In the genomic region with DNA sequence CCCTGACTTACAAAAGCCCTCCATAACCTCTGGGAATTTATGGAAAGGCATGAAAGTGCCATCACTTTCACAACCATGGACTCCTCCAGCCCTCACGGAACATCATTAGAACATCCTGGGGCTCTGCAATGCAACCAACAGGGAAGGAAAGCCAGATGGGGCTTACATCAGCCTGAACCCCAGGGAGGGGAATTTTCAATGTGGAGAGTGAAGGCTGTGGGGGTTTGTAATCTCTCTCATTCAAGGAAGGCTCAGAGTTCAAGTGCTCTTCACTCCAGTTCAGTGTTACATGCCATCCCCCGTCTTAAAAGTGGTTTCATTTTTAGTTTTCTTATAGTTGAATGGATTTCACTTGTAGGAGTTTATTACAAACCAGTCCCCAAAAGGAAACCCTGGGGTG, we compare ENCODE assay signal across 14 cellular contexts. TPM values are rescaled to one million over a fixed set of nuclear protein-coding genes. Genes with fewer than 3 reads are reported as not detected.
DNase-seq lines count a peak whose midpoint lies in the region; ATAC-seq, FAIRE-seq and TF ChIP-seq lines count a peak whose summit lies in the region.
"Had no signal": no experiment of that assay in that cellular context is flagged by ENCODE, and none has a peak within 500 bp of the region (broad histone marks: within the 10 kb centered on the region; RNA-seq: fewer than 3 reads in every experiment).

No MANE protein-coding gene starts in this region.

- peak overlapping the region; percentile 45 for H2AFZ ChIP-seq in GM12878 (ENCODE audit: control insufficient read depth, low read depth, low read length)

- H3K4me3 Mint-ChIP-seq in stimulated activated naive B cell treated with anti-CD40 and anti-IgM and Interleukin-4, amounts not matched to agents 10 μg/mL and 1 μg/mL and 100 μg/mL, for 72 hours: no peak overlapping the region
- H3K4me3 Mint-ChIP-seq: stimulated activated effector memory CD8-positive, alpha-beta T cell treated with anti-CD3 and anti-CD28 coated beads, Interleukin-12 subunit alpha, Interleukin-12 subunit beta, amount 100 ng/mL, for 72 hours had no signal

- ATAC-seq in GM19463 (IDR thresholded peaks at IDR 0.05; ENCODE audit: unreplicated experiment): peak; percentile 35
- peak; percentile 53 for ATAC-seq in GM12878
- ATAC-seq in stimulated activated naive B cell treated with anti-CD40 and anti-IgM and Interleukin-4, amounts not matched to agents 10 μg/mL and 1 μg/mL and 100 μg/mL, for 72 hours (replicated peaks): no peak
- ATAC-seq: stimulated activated effector memory CD8-positive, alpha-beta T cell treated with anti-CD3 and anti-CD28 coated beads, Interleukin-12 subunit alpha, Interleukin-12 subunit beta, amount 100 ng/mL, for 72 hours had no signal

- TF ChIP-seq RAD21 in GM12878 (IDR thresholded peaks at IDR 0.05; ENCODE audit: insufficient read depth, low read depth, low read length): no peak
- TF ChIP-seq RAD21 in liver (IDR thresholded peaks at IDR 0.05): no peak

- BruUV-seq in GM12878 (replicated peaks; lab: Mats Ljungman, UMichigan): no TSS peak

- RAD21 ChIA-PET in GM12878 (lab: Charles Lee; ENCODE audit: unreplicated experiment): no interaction called here

- H3K27ac ChIP-seq in GM12878 (ENCODE audit: control insufficient read depth, insufficient read depth) (peak overlapping the region; percentile 55; the same call in 1 of the 2 replicates), liver (ENCODE audit: low read depth in 1 of 2, low read length in 2 of 2) (peak overlapping the region; percentile 36 to 72), prostate gland (no peak overlapping the region)

- H3K27ac Mint-ChIP-seq in stimulated activated naive B cell treated with anti-CD40 and anti-IgM and Interleukin-4, amounts not matched to agents 10 μg/mL and 1 μg/mL and 100 μg/mL, for 72 hours: no peak overlapping the region
- H3K27ac Mint-ChIP-seq: stimulated activated effector memory CD8-positive, alpha-beta T cell treated with anti-CD3 and anti-CD28 coated beads, Interleukin-12 subunit alpha, Interleukin-12 subunit beta, amount 100 ng/mL, for 72 hours had no signal

- H3K79me2 ChIP-seq in GM12878 (ENCODE audit: control insufficient read depth, insufficient read depth, low read length): peaks cover 10% of the 10 kb centered on the region

- POLR2A ChIA-PET in AG04449 (lab: Yijun Ruan, JAX): interaction anchor here (1.6 kb wide), 1 partner anchor 38 kb away, joined by 5 read pairs; no protein-coding TSS in a partner anchor
- POLR2A ChIA-PET in GM12878 (lab: Charles Lee): no interaction called here

- H3K36me3 ChIP-seq in GM12878 (ENCODE audit: control insufficient read depth in 2 of 2, insufficient read depth in 2 of 2, low read length in 1 of 2) (no peaks in the 10 kb centered on the region), liver (ENCODE audit: control insufficient read depth in 4 of 4, insufficient read depth in 3 of 4, low read depth in 1 of 4, low read length in 3 of 4) (peaks cover 0 to 5% (median under 1%) of the 10 kb centered on the region in 4 donors), prostate gland (no peaks in the 10 kb centered on the region), H7 (replicated peaks; ENCODE audit: control insufficient read depth, insufficient read depth, low read length) (peaks cover 46% of the 10 kb centered on the region)

- DNase-seq in AG04449 (ENCODE audit: low read depth, low spot score): no peak
- DNase-seq in GM12878 (ENCODE audit: low read depth, low spot score): no peak
- no peak for DNase-seq in prostate gland (ENCODE audit: low spot score)
- no peak for DNase-seq in stimulated activated naive B cell treated with anti-CD40 and anti-IgM and Interleukin-4, amounts not matched to agents 10 μg/mL and 1 μg/mL and 100 μg/mL, for 72 hours
- DNase-seq in H7: no peak
- DNase-seq in DMS153 treated with DMSO at 0.1 percent for 48 hours (lab: John Stamatoyannopoulos, UW; ENCODE audit: unreplicated experiment): no peak
- DNase-seq: activated CD4-positive, CD25-positive, alpha-beta regulatory T cell treated with anti-CD3 and anti-CD28 coated beads, Interleukin-2, amount 50 U/mL, for 72 hours; cerebellar nuclear complex; KBM-7; NCI-H2081 treated with DMSO at 0.1 percent for 48 hours; stimulated activated CD4-positive, alpha-beta T cell treated with anti-CD3 and anti-CD28 coated beads, Interleukin-15, amount 100 ng/mL, for 24 hours had no signal

- no peaks in the 10 kb centered on the region for H3K9me3 Mint-ChIP-seq in stimulated activated naive B cell treated with anti-CD40 and anti-IgM and Interleukin-4, amounts not matched to agents 10 μg/mL and 1 μg/mL and 100 μg/mL, for 72 hours
- H3K9me3 Mint-ChIP-seq: stimulated activated effector memory CD8-positive, alpha-beta T cell treated with anti-CD3 and anti-CD28 coated beads, Interleukin-12 subunit alpha, Interleukin-12 subunit beta, amount 100 ng/mL, for 72 hours had no signal

- in situ Hi-C loops in GM12878 (cut with MboI): no loop called here

- no peak for TF ChIP-seq EP300 in GM12878 (IDR thresholded peaks at IDR 0.05; ENCODE audit: borderline replicate concordance in 1 of 2, control insufficient read depth in 1 of 2, low read depth in 2 of 2, low read length in 2 of 2)

- SMC1A ChIA-PET in GM12878 (lab: Charles Lee; ENCODE audit: uncharacterized antibody, unreplicated experiment): no interaction called here

- H4K20me1 ChIP-seq in GM12878 (ENCODE audit: control insufficient read depth, insufficient read depth): no peaks in the 10 kb centered on the region

- H3K27me3 ChIP-seq in GM12878 (replicated peaks in 1 of 2; ENCODE audit: control insufficient read depth in 2 of 2, insufficient read depth in 2 of 2, low read length in 1 of 2): peaks cover 0 to 4% of the 10 kb centered on the region in 2 experiments; a peak in 1 of 4 replicates
- peaks cover 0 to 2% (median 0%) of the 10 kb centered on the region in 4 donors for H3K27me3 ChIP-seq in liver (ENCODE audit: control insufficient read depth in 4 of 4, insufficient read depth in 4 of 4, low read length in 3 of 4)
- no peaks in the 10 kb centered on the region for H3K27me3 ChIP-seq in prostate gland (replicated peaks; ENCODE audit: insufficient read depth)
- H3K27me3 ChIP-seq in H7 (ENCODE audit: control insufficient read depth, insufficient read depth, low read length): no peaks in the 10 kb centered on the region

- H3K4me1 Mint-ChIP-seq in stimulated activated naive B cell treated with anti-CD40 and anti-IgM and Interleukin-4, amounts not matched to agents 10 μg/mL and 1 μg/mL and 100 μg/mL, for 72 hours: peaks cover 35 to 66% of the 10 kb centered on the region in 2 donors

- TF ChIP-seq POLR2A in GM12878 (IDR thresholded peaks at IDR 0.05; ENCODE audit: low read depth, low read length): no peak
- TF ChIP-seq POLR2A in prostate gland (IDR thresholded peaks at IDR 0.05): no peak

- peaks cover 0 to 1% of the 10 kb centered on the region in 2 donors for H3K36me3 Mint-ChIP-seq in stimulated activated naive B cell treated with anti-CD40 and anti-IgM and Interleukin-4, amounts not matched to agents 10 μg/mL and 1 μg/mL and 100 μg/mL, for 72 hours
- H3K36me3 Mint-ChIP-seq: stimulated activated effector memory CD8-positive, alpha-beta T cell treated with anti-CD3 and anti-CD28 coated beads, Interleukin-12 subunit alpha, Interleukin-12 subunit beta, amount 100 ng/mL, for 72 hours had no signal

- CTCF ChIA-PET in AG04449 (lab: Yijun Ruan, JAX): interaction anchor here (3.5 to 13.9 kb wide), 2 partner anchors 228 to 230 kb away, joined by 16 to 193 read pairs; no protein-coding TSS in a partner anchor
- CTCF ChIA-PET in GM12878 (lab: Yijun Ruan, JAX): no interaction called here

- H3K4me3 ChIP-seq in AG04449 (ENCODE audit: low read depth, low read length) (peak overlapping the region; percentile 43), GM12878 (peak overlapping the region; percentile 38; the same call in 1 of the 2 replicates), liver (ENCODE audit: low read depth in 1 of 3, low read length in 3 of 3) (no peak overlapping the region), prostate gland (no peak overlapping the region), H7 (ENCODE audit: insufficient read depth, low read depth, low read length) (no peak overlapping the region)

- FAIRE-seq in GM12878 (lab: Jason Lieb, UNC): no peak

- H3K9me3 ChIP-seq in GM12878 (replicated peaks; ENCODE audit: control insufficient read depth, insufficient read depth, low read length) (no peaks in the 10 kb centered on the region), liver (ENCODE audit: control insufficient read depth in 4 of 4, low read length in 3 of 4) (no peaks in the 10 kb centered on the region), prostate gland (no peaks in the 10 kb centered on the region)

- peak overlapping the region; percentile 58 for H3K4me2 ChIP-seq in GM12878 (ENCODE audit: control insufficient read depth, insufficient read depth)

- 28% methylated on average over 2 of the region's 2 CpGs for WGBS in GM12878 (ENCODE audit: insufficient coverage, insufficient replicate concordance, low lambda C conversion rate, missing lambda C conversion rate)
- WGBS in liver: 72% methylated on average over 2 of the region's 2 CpGs
- 74% methylated on average over 2 of the region's 2 CpGs for WGBS in prostate gland

- H3K9ac ChIP-seq in GM12878 (ENCODE audit: control insufficient read depth, insufficient read depth, low read length): no peak overlapping the region; the same call in 1 of the 2 replicates
- no peak overlapping the region for H3K9ac ChIP-seq in liver (ENCODE audit: low read depth in 1 of 2, low read length in 2 of 2)

- intact Hi-C loops in GM12878 (cut with micrococcal nuclease; ENCODE audit: unreplicated experiment): loop anchor here (5.0 kb wide), 1 partner anchor 228 kb away; no protein-coding TSS in a partner anchor
- intact Hi-C loops in prostate gland (cut with DNase I): no loop called here

- H3K4me1 ChIP-seq in GM12878 (ENCODE audit: control insufficient read depth, insufficient read depth, low read length) (peaks cover 17% of the 10 kb centered on the region), liver (ENCODE audit: control insufficient read depth in 4 of 4, insufficient read depth in 4 of 4, low read length in 3 of 4) (peaks cover 19 to 73% (median 53%) of the 10 kb centered on the region in 4 donors), prostate gland (replicated peaks) (no peaks in the 10 kb centered on the region)

- peaks cover 47 to 70% of the 10 kb centered on the region in 2 donors for H3K27me3 Mint-ChIP-seq in stimulated activated naive B cell treated with anti-CD40 and anti-IgM and Interleukin-4, amounts not matched to agents 10 μg/mL and 1 μg/mL and 100 μg/mL, for 72 hours

- TF ChIP-seq CTCF in AG04449 (IDR thresholded peaks at IDR 0.05; ENCODE audit: insufficient read depth, low read length, missing control alignments): no peak
- TF ChIP-seq CTCF in GM12878 (IDR thresholded peaks at IDR 0.05 in 2 of 3, conservative IDR thresholded peaks at IDR 0.05 in 1 of 3; ENCODE audit: control insufficient read depth in 2 of 3, extremely low read depth in 1 of 3, insufficient read depth in 1 of 3, low read depth in 3 of 3, low read length in 3 of 3): no peak
- TF ChIP-seq CTCF in liver (IDR thresholded peaks at IDR 0.05; ENCODE audit: low read depth, low read length, missing input control): no peak
- no peak for TF ChIP-seq CTCF in prostate gland (IDR thresholded peaks at IDR 0.05)

RNA-seq across cellular contexts. Expression of gene SPRY4, which starts 5.7 kb away (rescaled TPM):
- total RNA-seq in GM12878 (2013; cell fraction: nucleolus; rRNA removed): 3.0 and 5.1 TPM in 2 replicates
- 0.11 and 0.27 TPM in 2 replicates for total RNA-seq in GM12878 (2014; rRNA removed)
- total RNA-seq in GM12878 (2014; rRNA removed; fragmentation: Illumina TruSeq; extraction: Trizol): 0.05 and 0.18 TPM in 2 replicates
- total RNA-seq in GM12878 (2021): 0.35 and 0.41 TPM in 2 replicates
- 0.10 TPM for polyA plus RNA-seq in GM12878 (2011; ENCODE audit: low read depth)
- 0.71 and 1.4 TPM in 2 replicates for polyA plus RNA-seq in GM12878 (2011; rRNA removed)
- polyA plus RNA-seq in GM12878 (2011; cell fraction: cytosol; rRNA removed): 1.4 and 2.1 TPM in 2 replicates
- polyA plus RNA-seq in GM12878 (2011; cell fraction: nucleus; rRNA removed): 6.4 and 8.1 TPM in 2 replicates
- 0.08 and 0.31 TPM in 2 replicates for polyA plus RNA-seq in GM12878 (2012)
- 0.10 TPM in 1 of 2 replicates, not detected in the other for polyA plus RNA-seq in GM12878 (2014; fragmentation: Illumina TruSeq; extraction: Trizol)
- under 1 TPM in 1 of 2 experiments, not detected in 1; 0.04 TPM for polyA plus RNA-seq in GM12878 (2014; fragmentation: Nextera tagmentation; extraction: Ambion mirVana)
- polyA plus RNA-seq in GM12878 (2014; rRNA removed): 0.11 and 0.44 TPM in 2 replicates
- polyA plus RNA-seq in GM12878 (2016; fragmentation: Nextera tagmentation; extraction: Ambion mirVana): under 1 TPM; 0.04 to 0.27 TPM
- polyA minus RNA-seq in GM12878 (2011; rRNA and poly(A)+ RNA removed): 3.7 and 7.2 TPM in 2 replicates
- polyA minus RNA-seq in GM12878 (2011; cell fraction: cytosol; rRNA and poly(A)+ RNA removed): 1.7 and 2.0 TPM in 2 replicates
- polyA minus RNA-seq in GM12878 (2011; cell fraction: nucleus; rRNA and poly(A)+ RNA removed): 11.0 and 18.7 TPM in 2 replicates
- 1 to 10 TPM; 4.8 to 9.6 TPM for total RNA-seq in liver
- 1 to 10 TPM; 2.7 to 4.9 TPM for polyA plus RNA-seq in liver
- 10 to 100 TPM in 1 of 2 donors, 1 to 10 TPM in 1; 7.5 to 11.5 TPM for total RNA-seq in prostate gland
- 71.7 and 93.3 TPM in 2 replicates for total RNA-seq in H7 (2014; rRNA removed; shearing (Covaris generic))

Comparison
In these comparisons a context has a peak if more than half of its experiments do, and no peak if none do; other contexts are left out.
1. H3K4me3 ChIP-seq: peak in AG04449 (single experiment) and GM12878 (single experiment); none in liver (0 of 3), prostate gland (0 of 2) and H7 (single experiment).
2. ATAC-seq: peak in GM19463 (single experiment) and GM12878 (single experiment); none in stimulated activated naive B cell treated with anti-CD40 and anti-IgM and Interleukin-4, amounts not matched to agents 10 μg/mL and 1 μg/mL and 100 μg/mL, for 72 hours (0 of 2).
3. H3K27ac ChIP-seq: peak in GM12878 (single experiment) and liver (2 of 2); none in prostate gland (0 of 2).